ENCODE assay signal across 1 cellular context in genomic region chr14:101474563-101475467, GRCh38.
TF ChIP-seq lines count a peak whose summit lies in the region.

No MANE protein-coding gene starts in this region.

TF ChIP-seq in IMR-90, 13 proteins besides CTCF, POLR2A, EP300 and RAD21 (continued from another document):
- TF ChIP-seq USF2 (IDR thresholded peaks at IDR 0.05; ENCODE audit: low read depth, low read length) = no peak
- TF ChIP-seq, protein P1, sequence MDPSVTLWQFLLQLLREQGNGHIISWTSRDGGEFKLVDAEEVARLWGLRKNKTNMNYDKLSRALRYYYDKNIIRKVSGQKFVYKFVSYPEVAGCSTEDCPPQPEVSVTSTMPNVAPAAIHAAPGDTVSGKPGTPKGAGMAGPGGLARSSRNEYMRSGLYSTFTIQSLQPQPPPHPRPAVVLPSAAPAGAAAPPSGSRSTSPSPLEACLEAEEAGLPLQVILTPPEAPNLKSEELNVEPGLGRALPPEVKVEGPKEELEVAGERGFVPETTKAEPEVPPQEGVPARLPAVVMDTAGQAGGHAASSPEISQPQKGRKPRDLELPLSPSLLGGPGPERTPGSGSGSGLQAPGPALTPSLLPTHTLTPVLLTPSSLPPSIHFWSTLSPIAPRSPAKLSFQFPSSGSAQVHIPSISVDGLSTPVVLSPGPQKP (IDR thresholded peaks at IDR 0.05; ENCODE audit: borderline replicate concordance, low read depth, low read length) = no peak
- no peak for TF ChIP-seq RCOR1 (IDR thresholded peaks at IDR 0.05; ENCODE audit: insufficient replicate concordance, low read length)
- no peak for TF ChIP-seq CEBPB (IDR thresholded peaks at IDR 0.05; ENCODE audit: low read depth, low read length)
- no peak for TF ChIP-seq MAFK (IDR thresholded peaks at IDR 0.05; ENCODE audit: low read depth, low read length)
- TF ChIP-seq FOS (IDR thresholded peaks at IDR 0.05; ENCODE audit: low read depth, low read length) = no peak
- no peak for TF ChIP-seq MXI1 (IDR thresholded peaks at IDR 0.05; ENCODE audit: borderline replicate concordance, low read depth, low read length)
- no peak for TF ChIP-seq RFX5 (IDR thresholded peaks at IDR 0.05; ENCODE audit: low read depth, low read length)
- no peak for TF ChIP-seq NFE2L2 (IDR thresholded peaks at IDR 0.05; ENCODE audit: low read depth, low read length)
- TF ChIP-seq SMC3 (IDR thresholded peaks at IDR 0.05; ENCODE audit: low read depth, low read length) = no peak
- no peak for TF ChIP-seq CHD1 (IDR thresholded peaks at IDR 0.05; ENCODE audit: low read depth, low read length)
- no peak for TF ChIP-seq MAZ (IDR thresholded peaks at IDR 0.05; ENCODE audit: borderline replicate concordance, low read depth, low read length)
